10 cellular contexts compared by ENCODE assay signal in genomic region chr12:98373982-98374381, GRCh38.
A peak's percentile ranks its signal among the peaks of the same experiment; 100 is the strongest.
DNase-seq lines count a peak whose midpoint lies in the region; ATAC-seq and TF ChIP-seq lines count a peak whose summit lies in the region.
"Had no signal": no experiment of that assay in that cellular context is flagged by ENCODE, and none has a peak within 500 bp of the region (broad histone marks: within the 10 kb centered on the region; RNA-seq: fewer than 3 reads in every experiment).

No MANE protein-coding gene starts in this region.

- H3K4me3 ChIP-seq in BLaER1: no peak overlapping the region
- H3K4me3 ChIP-seq in RWPE2 (ENCODE audit: severe bottlenecking): no peak overlapping the region
- no peak overlapping the region for H3K4me3 ChIP-seq in foreskin fibroblast (ENCODE audit: low read depth in 1 of 2, low read length in 2 of 2)

- H3K4me1 ChIP-seq in BLaER1 (peaks cover 75% of the 10 kb centered on the region), RWPE2 (ENCODE audit: insufficient read depth, poor library complexity, severe bottlenecking) (no peaks in the 10 kb centered on the region)

- ATAC-seq in RWPE2 (ENCODE audit: low read depth): 0 out of 3 replicates have a peak, but pooled peaks have one; percentile 27
- ATAC-seq in HG02610 (IDR thresholded peaks at IDR 0.05; ENCODE audit: unreplicated experiment): no peak

- DNase-seq in H4 (ENCODE audit: low spot score) (peak; percentile 25), RWPE2 (ENCODE audit: low spot score) (no peak), foreskin fibroblast (no peak), SKM-1 treated with dmso at 0.1 percent for 144 hours (lab: John Stamatoyannopoulos, UW; ENCODE audit: unreplicated experiment) (no peak), NCI-H446 treated with DMSO at 0.1 percent for 48 hours (lab: John Stamatoyannopoulos, UW) (no peak)
- no peak for DNase-seq in stimulated activated CD4-positive, alpha-beta T cell treated with anti-CD3 and anti-CD28 coated beads, Interleukin-15, amount 100 ng/mL, for 24 hours
- DNase-seq: activated CD8-positive, alpha-beta memory T cell treated with anti-CD3 and anti-CD28 coated beads, Interleukin-2, amount 50 U/mL, for 48 hours; cerebellar nuclear complex had no signal

- peak overlapping the region; percentile 16; the same call in 1 of the 2 replicates for H3K9ac ChIP-seq in BLaER1

- peak overlapping the region; percentile 79 for H3K4me2 ChIP-seq in BLaER1

- no peaks in the 10 kb centered on the region for H4K20me1 ChIP-seq in BLaER1

- H3K9me3 ChIP-seq in BLaER1 (peaks cover 22% of the 10 kb centered on the region; the same call in 1 of the 2 replicates), RWPE2 (ENCODE audit: severe bottlenecking) (no peaks in the 10 kb centered on the region)

- H3K27ac ChIP-seq in BLaER1 (peak overlapping the region; percentile 69; the same call in 1 of the 2 replicates), RWPE2 (ENCODE audit: poor library complexity, severe bottlenecking) (no peak overlapping the region)

- no peaks in the 10 kb centered on the region for H3K27me3 ChIP-seq in BLaER1
- H3K27me3 ChIP-seq in RWPE2 (ENCODE audit: insufficient read depth, poor library complexity, severe bottlenecking): peaks cover 29% of the 10 kb centered on the region

- TF ChIP-seq CTCF in RWPE2 (IDR thresholded peaks at IDR 0.05; ENCODE audit: poor library complexity, severe bottlenecking): no peak
- TF ChIP-seq CTCF in foreskin fibroblast (IDR thresholded peaks at IDR 0.05; ENCODE audit: low read depth, low read length): peak; percentile 14

- no peaks in the 10 kb centered on the region for H3K36me3 ChIP-seq in BLaER1
- H3K36me3 ChIP-seq in RWPE2 (ENCODE audit: low read depth): no peaks in the 10 kb centered on the region
